Comparison of ENCODE assay signal across 8 cellular contexts in genomic region chr3:114383875-114384557, GRCh38.
A peak's percentile ranks its signal among the peaks of the same experiment; 100 is the strongest.
DNase-seq lines count a peak whose midpoint lies in the region; ATAC-seq, FAIRE-seq and TF ChIP-seq lines count a peak whose summit lies in the region.

No MANE protein-coding gene starts in this region.

- H3K36me3 ChIP-seq in adrenal gland (replicated peaks in 1 of 2) (peaks cover 0 to 17% of the 10 kb centered on the region in 2 donors), heart right ventricle (peaks cover 0 to 55% (median 22%) of the 10 kb centered on the region in 9 donors), psoas muscle (ENCODE audit: insufficient read depth in 1 of 2, low read depth in 1 of 2) (peaks cover 0 to 47% of the 10 kb centered on the region in 2 donors), upper lobe of right lung (peaks cover 21% of the 10 kb centered on the region)

- H3K4me1 ChIP-seq in adrenal gland (replicated peaks in 1 of 2) (peaks cover 5 to 40% of the 10 kb centered on the region in 2 donors), heart right ventricle (peaks cover 10 to 51% (median 37%) of the 10 kb centered on the region in 9 donors), psoas muscle (peaks cover 46% of the 10 kb centered on the region), upper lobe of right lung (peaks cover 5% of the 10 kb centered on the region)

- TF ChIP-seq CTCF in adrenal gland (IDR thresholded peaks at IDR 0.05) (peak; percentile 87 to 96 (median 92)), heart right ventricle (IDR thresholded peaks at IDR 0.05) (peak; percentile 89 to 97 (median 94)), psoas muscle (IDR thresholded peaks at IDR 0.05) (peak; percentile 94), upper lobe of right lung (IDR thresholded peaks at IDR 0.05) (peak; percentile 95)

- intact Hi-C loops in adrenal gland (cut with DNase I) (no loop called here), heart right ventricle (cut with DNase I) (loop anchor here in 9 of 10 donors (5.0 to 10.0 kb wide), 10 partner anchors 33 to 781 kb away; partner anchors contain the start of gene ZBTB20 (in 1 of the 9)), psoas muscle (cut with DNase I) (loop anchor here in 1 of 2 donors (2.0 to 10.0 kb wide), 3 partner anchors 35 to 708 kb away; no protein-coding TSS in a partner anchor), upper lobe of right lung (cut with DNase I) (no loop called here)

- H3K4me3 ChIP-seq in adrenal gland (peak overlapping the region in 2 of 4 donors; percentile 11 to 44), heart right ventricle (peak overlapping the region in 9 of 10 donors; percentile 24 to 55 (median 43)), psoas muscle (peak overlapping the region; percentile 56), upper lobe of right lung (peak overlapping the region; percentile 43)

- DNase-seq in M059J (ENCODE audit: low read depth) (peak; percentile 91), T follicular helper cell (ENCODE audit: low read depth) (peak; percentile 42), adrenal gland (peak; percentile 84 to 94 (median 89)), heart right ventricle (peak; percentile 75 to 86), psoas muscle (peak; percentile 78 to 88), upper lobe of right lung (peak; percentile 76)

- no peaks in the 10 kb centered on the region for H3K9me3 ChIP-seq in adrenal gland (replicated peaks in 1 of 3)
- H3K9me3 ChIP-seq in heart right ventricle: no peaks in the 10 kb centered on the region
- H3K9me3 ChIP-seq in psoas muscle: no peaks in the 10 kb centered on the region
- H3K9me3 ChIP-seq in upper lobe of right lung: no peaks in the 10 kb centered on the region

- FAIRE-seq in G401.6 (lab: Jason Lieb, UNC): peak; percentile 62

- TF ChIP-seq POLR2A in adrenal gland (IDR thresholded peaks at IDR 0.05): peak in 1 of 2 donors; percentile 19

- H3K27ac ChIP-seq in adrenal gland (peak overlapping the region in 4 of 5 donors; percentile 52 to 89 (median 67)), heart right ventricle (peak overlapping the region; percentile 32 to 83 (median 70)), psoas muscle (peak overlapping the region; percentile 51), upper lobe of right lung (peak overlapping the region; percentile 55)

- ATAC-seq in GM21825 (IDR thresholded peaks at IDR 0.05; ENCODE audit: unreplicated experiment): peak; percentile 97
- peak; percentile 80 to 89 (median 86) for ATAC-seq in heart right ventricle
- peak; percentile 92 to 94 (median 94) for ATAC-seq in psoas muscle
- peak; percentile 99 for ATAC-seq in upper lobe of right lung

- H3K27me3 ChIP-seq in adrenal gland: no peaks in the 10 kb centered on the region
- H3K27me3 ChIP-seq in heart right ventricle: no peaks in the 10 kb centered on the region
- H3K27me3 ChIP-seq in psoas muscle (ENCODE audit: insufficient read depth in 3 of 3, low read length in 2 of 3): no peaks in the 10 kb centered on the region
- H3K27me3 ChIP-seq in upper lobe of right lung: no peaks in the 10 kb centered on the region

- WGBS in adrenal gland, 4 donors: 7 to 16% (median 11%) methylated on average over 12 of the region's 12 CpGs
- 18 to 29% methylated on average over 12 of the region's 12 CpGs for WGBS in heart right ventricle, 2 donors
- 5 to 12% (median 9%) methylated on average over 12 of the region's 12 CpGs for WGBS in psoas muscle, 3 donors

Comparison
In these comparisons a context has a peak if more than half of its experiments do, and no peak if none do; other contexts are left out.
1. intact Hi-C loops: an anchor here in heart right ventricle (5.0 to 10.0 kb wide); none called in adrenal gland and upper lobe of right lung.